ENCODE assay signal across 3 cellular contexts in the genomic region with DNA sequence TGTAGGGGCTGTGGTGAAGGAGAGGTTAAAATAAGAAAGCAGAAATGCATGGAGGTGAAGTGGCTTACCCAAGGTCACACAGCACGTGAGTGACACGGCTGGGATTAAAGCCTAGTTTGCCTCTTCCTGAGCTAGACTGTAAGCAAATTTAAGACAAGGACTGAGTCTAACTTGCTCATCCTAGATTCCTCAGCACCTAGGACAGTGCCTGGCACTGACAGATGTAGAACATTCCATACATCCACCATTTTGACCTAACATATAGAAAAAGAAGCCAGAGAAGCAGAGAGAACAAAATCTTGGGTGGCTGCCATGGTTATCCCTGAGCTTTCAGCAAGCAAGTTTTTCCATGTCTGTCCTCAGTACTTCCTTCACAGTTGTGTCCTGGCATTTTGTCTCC.
TF ChIP-seq lines count a peak whose summit lies in the region.

No MANE protein-coding gene starts in this region.

TF ChIP-seq in GM23338, 12 proteins besides CTCF, POLR2A, EP300 and RAD21 (continues in another document):
- TF ChIP-seq POLR2AphosphoS5 (IDR thresholded peaks at IDR 0.05; ENCODE audit: low read depth) (no peak), NANOG (IDR thresholded peaks at IDR 0.05; ENCODE audit: borderline replicate concordance) (no peak), ZNF114 (CRISPR knock-in tag; IDR thresholded peaks at IDR 0.05) (no peak), EZH2 (IDR thresholded peaks at IDR 0.05; ENCODE audit: low read depth, unreplicated experiment) (no peak), ZNF462 (CRISPR knock-in tag; IDR thresholded peaks at IDR 0.05) (no peak)

TF ChIP-seq in HEK293, 187 proteins besides CTCF, POLR2A, EP300 and RAD21:
- TF ChIP-seq, protein P1, sequence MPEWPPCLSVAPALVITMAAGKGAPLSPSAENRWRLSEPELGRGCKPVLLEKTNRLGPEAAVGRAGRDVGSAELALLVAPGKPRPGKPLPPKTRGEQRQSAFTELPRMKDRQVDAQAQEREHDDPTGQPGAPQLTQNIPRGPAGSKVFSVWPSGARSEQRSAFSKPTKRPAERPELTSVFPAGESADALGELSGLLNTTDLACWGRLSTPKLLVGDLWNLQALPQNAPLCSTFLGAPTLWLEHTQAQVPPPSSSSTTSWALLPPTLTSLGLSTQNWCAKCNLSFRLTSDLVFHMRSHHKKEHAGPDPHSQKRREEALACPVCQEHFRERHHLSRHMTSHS (tag by site-specific recombination; IDR thresholded peaks at IDR 0.05) = no peak
- TF ChIP-seq REST (tag by site-specific recombination; IDR thresholded peaks at IDR 0.05) = peak; percentile 76; the same call in 1 of the 2 replicates

TF ChIP-seq in K562, 482 proteins besides CTCF, POLR2A, EP300 and RAD21:
- TF ChIP-seq MEIS2 (IDR thresholded peaks at IDR 0.05; ENCODE audit: partially characterized antibody) = peak; percentile 11
- TF ChIP-seq SIN3B (IDR thresholded peaks at IDR 0.05; ENCODE audit: low read depth) = no peak
- peak; percentile 57 for TF ChIP-seq EHMT2 (IDR thresholded peaks at IDR 0.05)
